ENCODE assay signal across 9 cellular contexts in genomic region chr4:133150643-133151300, GRCh38. TPM values are rescaled to one million over a fixed set of nuclear protein-coding genes. Genes with fewer than 3 reads are reported as not detected.
DNase-seq lines count a peak whose midpoint lies in the region; ATAC-seq, FAIRE-seq and TF ChIP-seq lines count a peak whose summit lies in the region.
"Had no signal": no experiment of that assay in that cellular context is flagged by ENCODE, and none has a peak within 500 bp of the region (broad histone marks: within the 10 kb centered on the region; RNA-seq: fewer than 3 reads in every experiment).

No MANE protein-coding gene starts in this region.

- H3K4me3 ChIP-seq in rectal smooth muscle tissue (ENCODE audit: low read length) = peak overlapping the region; percentile 70

- ATAC-seq in GM19023 (IDR thresholded peaks at IDR 0.05; ENCODE audit: unreplicated experiment) = no peak
- ATAC-seq in HG02759 (IDR thresholded peaks at IDR 0.05; ENCODE audit: unreplicated experiment) = no peak
- ATAC-seq in HG03139 (IDR thresholded peaks at IDR 0.05; ENCODE audit: unreplicated experiment) = no peak
- no peak for ATAC-seq in GM18505 (IDR thresholded peaks at IDR 0.05; ENCODE audit: unreplicated experiment)

- no peak for FAIRE-seq in frontal cortex (lab: Jason Lieb, UNC)

- H3K9ac ChIP-seq in rectal smooth muscle tissue (ENCODE audit: low read length) = no peak overlapping the region

- peaks cover 13% of the 10 kb centered on the region for H3K4me1 ChIP-seq in rectal smooth muscle tissue (ENCODE audit: control insufficient read depth, insufficient read depth, low read length)

- no peak overlapping the region for H3K27ac ChIP-seq in rectal smooth muscle tissue (ENCODE audit: low read depth, low read length)

- DNase-seq in ELR (ENCODE audit: low read depth) = peak; percentile 45
- DNase-seq in NCI-H748 (lab: John Stamatoyannopoulos, UW; ENCODE audit: unreplicated experiment) = peak; percentile 73
- DNase-seq in frontal cortex (ENCODE audit: low spot score in 2 of 2) = peak; percentile 34 to 36
- DNase-seq: NCI-H1436 had no signal

- peaks cover 21% of the 10 kb centered on the region for H3K27me3 ChIP-seq in rectal smooth muscle tissue (ENCODE audit: control insufficient read depth, insufficient read depth, low read length)

- no peaks in the 10 kb centered on the region for H3K36me3 ChIP-seq in rectal smooth muscle tissue (ENCODE audit: control insufficient read depth, insufficient read depth, low read length)

- no peak for TF ChIP-seq POLR2A in GM18505 (IDR thresholded peaks at IDR 0.05; ENCODE audit: borderline replicate concordance, extremely low read depth, insufficient read depth, insufficient read length)

RNA-seq across cellular contexts. Expression of gene PCDH10, which starts 1.7 kb away (rescaled TPM):
- 110 TPM for total RNA-seq in frontal cortex
